In the genomic region with DNA sequence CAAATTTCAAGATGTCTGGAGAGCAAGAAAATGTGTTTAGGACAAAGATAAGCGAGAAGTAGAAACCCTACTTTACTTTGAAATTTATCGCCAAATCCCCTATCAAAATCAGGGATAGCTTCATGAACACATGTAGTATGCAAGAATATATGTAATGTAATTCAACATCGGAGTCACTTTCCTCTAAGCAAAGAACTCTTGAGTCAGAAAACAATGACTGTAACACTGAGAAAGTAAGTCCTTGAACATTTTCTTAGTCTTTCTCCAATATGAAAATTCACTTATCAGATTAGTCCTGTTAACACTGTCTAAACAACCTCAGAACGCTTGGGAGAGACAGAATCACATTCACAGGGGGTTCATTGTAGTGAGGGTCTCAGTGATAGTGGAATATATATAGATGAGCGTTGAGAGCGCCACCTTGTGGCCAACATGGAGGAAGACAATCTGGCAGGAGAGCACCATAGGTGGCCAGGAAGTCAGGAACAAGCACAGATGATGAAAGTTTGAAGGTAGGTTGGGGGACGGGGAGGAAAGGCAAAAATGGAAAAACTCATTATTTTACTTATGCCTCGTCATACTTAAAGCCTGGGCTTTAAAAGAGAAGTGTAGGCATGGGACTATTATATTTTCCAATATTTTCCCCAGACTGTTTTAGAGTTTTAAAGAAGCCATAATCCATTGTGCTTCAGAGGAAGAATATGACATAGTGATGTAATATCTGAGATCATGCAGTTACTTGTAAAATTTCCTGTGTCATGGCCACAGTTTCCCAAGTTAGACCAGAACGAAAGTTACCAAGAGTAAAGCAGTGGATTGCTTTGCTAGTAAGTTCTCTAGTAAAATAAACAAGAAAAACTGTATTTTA, we compare ENCODE assay signal across 8 cellular contexts.
A peak's percentile ranks its signal among the peaks of the same experiment; 100 is the strongest.
DNase-seq lines count a peak whose midpoint lies in the region; ATAC-seq and TF ChIP-seq lines count a peak whose summit lies in the region.

No MANE protein-coding gene starts in this region.

- 32% methylated on average over 9 of the region's 9 CpGs for WGBS in right cardiac atrium
- 32 to 40% (median 34%) methylated on average over 9 of the region's 9 CpGs for WGBS in spleen, 5 donors

- H3K4me1 Mint-ChIP-seq in stimulated activated effector memory CD8-positive, alpha-beta T cell treated with anti-CD3 and anti-CD28 coated beads, Interleukin-12 subunit alpha, Interleukin-12 subunit beta, amount 100 ng/mL, for 72 hours: no peaks in the 10 kb centered on the region

- no peak overlapping the region for H3K27ac Mint-ChIP-seq in stimulated activated effector memory CD8-positive, alpha-beta T cell treated with anti-CD3 and anti-CD28 coated beads, Interleukin-12 subunit alpha, Interleukin-12 subunit beta, amount 100 ng/mL, for 72 hours

- TF ChIP-seq CTCF in spleen (IDR thresholded peaks at IDR 0.05 in 8 of 11, conservative IDR thresholded peaks at IDR 0.05 in 3 of 11): peak; percentile 30 to 88 (median 71)

- H3K36me3 ChIP-seq in spleen: no peaks in the 10 kb centered on the region

- intact Hi-C loops in right cardiac atrium (cut with DNase I): loop anchor here in 1 of 4 donors (10.0 kb wide), 1 partner anchor 744 kb away; no protein-coding TSS in a partner anchor
- intact Hi-C loops in spleen (cut with DNase I; ENCODE audit: low total_unique reads): no loop called here

- peak; percentile 64 for DNase-seq in ELR (ENCODE audit: low read depth)
- DNase-seq in HPDE6-E6E7 (ENCODE audit: extremely low spot score): peak; percentile 55
- peak; percentile 82 for DNase-seq in NOMO-1 treated with DMSO at 0.1 percent for 48 hours (lab: John Stamatoyannopoulos, UW; ENCODE audit: unreplicated experiment)
- peak; percentile 2 for DNase-seq in activated naive CD8-positive, alpha-beta T cell treated with anti-CD3 and anti-CD28 coated beads, Interleukin-2, amount 50 U/mL, for 16 hours (ENCODE audit: low read depth, low spot score)
- DNase-seq in right cardiac atrium: peak; percentile 24 to 40 (median 31)
- DNase-seq in spleen: no peak
- DNase-seq in stimulated activated effector memory CD8-positive, alpha-beta T cell treated with anti-CD3 and anti-CD28 coated beads, Interleukin-12 subunit alpha, Interleukin-12 subunit beta, amount 100 ng/mL, for 72 hours (ENCODE audit: low spot score in 2 of 2): no peak

- TF ChIP-seq POLR2A in spleen (IDR thresholded peaks at IDR 0.05): no peak

- H3K9me3 ChIP-seq in right cardiac atrium (ENCODE audit: control insufficient read depth, low read length): no peaks in the 10 kb centered on the region
- H3K9me3 ChIP-seq in spleen: peaks cover 0 to 11% (median 3%) of the 10 kb centered on the region in 8 donors

- ATAC-seq in GM21423 (IDR thresholded peaks at IDR 0.05; ENCODE audit: unreplicated experiment): peak; percentile 95
- ATAC-seq in right cardiac atrium: peak; percentile 52 to 61
- no peak for ATAC-seq in stimulated activated effector memory CD8-positive, alpha-beta T cell treated with anti-CD3 and anti-CD28 coated beads, Interleukin-12 subunit alpha, Interleukin-12 subunit beta, amount 100 ng/mL, for 72 hours

- no peak overlapping the region for H3K4me3 ChIP-seq in right cardiac atrium (ENCODE audit: low read length)
- no peak overlapping the region for H3K4me3 ChIP-seq in spleen

- H3K9me3 Mint-ChIP-seq in stimulated activated effector memory CD8-positive, alpha-beta T cell treated with anti-CD3 and anti-CD28 coated beads, Interleukin-12 subunit alpha, Interleukin-12 subunit beta, amount 100 ng/mL, for 72 hours: peaks cover 17% of the 10 kb centered on the region

- H3K27ac ChIP-seq in right cardiac atrium (ENCODE audit: low read length): no peak overlapping the region
- no peak overlapping the region for H3K27ac ChIP-seq in spleen

- no peak overlapping the region for H3K4me3 Mint-ChIP-seq in stimulated activated effector memory CD8-positive, alpha-beta T cell treated with anti-CD3 and anti-CD28 coated beads, Interleukin-12 subunit alpha, Interleukin-12 subunit beta, amount 100 ng/mL, for 72 hours

- no peaks in the 10 kb centered on the region for H3K4me1 ChIP-seq in right cardiac atrium (ENCODE audit: control insufficient read depth, insufficient read depth, low read length)
- no peaks in the 10 kb centered on the region for H3K4me1 ChIP-seq in spleen

- H3K27me3 ChIP-seq in right cardiac atrium (ENCODE audit: control insufficient read depth, insufficient read depth) (no peaks in the 10 kb centered on the region), spleen (replicated peaks in 1 of 7) (no peaks in the 10 kb centered on the region)

- no peaks in the 10 kb centered on the region for H3K36me3 Mint-ChIP-seq in stimulated activated effector memory CD8-positive, alpha-beta T cell treated with anti-CD3 and anti-CD28 coated beads, Interleukin-12 subunit alpha, Interleukin-12 subunit beta, amount 100 ng/mL, for 72 hours

Comparison
In these comparisons a context has a peak if more than half of its experiments do, and no peak if none do; other contexts are left out.
1. DNase-seq: peak in ELR (single experiment), HPDE6-E6E7 (single experiment), NOMO-1 treated with DMSO at 0.1 percent for 48 hours (single experiment), activated naive CD8-positive, alpha-beta T cell treated with anti-CD3 and anti-CD28 coated beads, Interleukin-2, amount 50 U/mL, for 16 hours (single experiment) and right cardiac atrium (3 of 3); none in spleen (single experiment) and stimulated activated effector memory CD8-positive, alpha-beta T cell treated with anti-CD3 and anti-CD28 coated beads, Interleukin-12 subunit alpha, Interleukin-12 subunit beta, amount 100 ng/mL, for 72 hours (0 of 2).